28 cellular contexts compared by ENCODE assay signal in genomic region chr5:20050262-20050661, GRCh38.
"Had no signal": no experiment of that assay in that cellular context is flagged by ENCODE, and none has a peak within 500 bp of the region (broad histone marks: within the 10 kb centered on the region; RNA-seq: fewer than 3 reads in every experiment).

No MANE protein-coding gene starts in this region.

- FAIRE-seq: islet of Langerhans, kidney had no signal

- H3K27me3 ChIP-seq: left lung, neural progenitor cell, neutrophil, right atrium auricular region, right lobe of liver, tibial nerve, uterus had no signal

- H3K27ac ChIP-seq: left lung, neural progenitor cell, neutrophil, parathyroid adenoma, psoas muscle, right atrium auricular region, right lobe of liver, tibial nerve, uterus had no signal

- H3K4me3 ChIP-seq: left lung, lung, neural progenitor cell, psoas muscle, right atrium auricular region, right lobe of liver, smooth muscle cell, tibial nerve, uterus had no signal

- H3K9me3 ChIP-seq: neutrophil, psoas muscle, right atrium auricular region, right lobe of liver, tibial nerve, uterus had no signal

- DNase-seq: immature natural killer cell; kidney; left colon; left lung; mesendoderm; naive B cell; natural killer cell; nephron progenitor cell; occipital lobe; psoas muscle; right lobe of liver; stimulated activated CD4-positive, alpha-beta T cell treated with anti-CD3 and anti-CD28 coated beads, Interleukin-1b, Interleukin-23, amount 100 ng/mL, for 48 hours; stimulated activated CD4-positive, alpha-beta T cell treated with anti-CD3 and anti-CD28 coated beads, Interleukin-2, amount 100 ng/mL, for 48 hours; stimulated activated CD4-positive, alpha-beta T cell treated with anti-CD3 and anti-CD28 coated beads, Interleukin-4, amount 100 ng/mL, for 4 hours; stimulated activated CD8-positive, alpha-beta memory T cell treated with anti-CD3 and anti-CD28 coated beads, Interleukin-4, amount 100 ng/mL, for 48 hours; stimulated activated naive CD4-positive, alpha-beta T cell treated with Interleukin-2 at 50 U/mL for 16 hours; stimulated activated naive CD8-positive, alpha-beta T cell treated with anti-CD3 and anti-CD28 coated beads, Interleukin-15, amount 100 ng/mL, for 72 hours; substantia nigra; uterus had no signal

- H3K9ac ChIP-seq: neural progenitor cell, parathyroid adenoma had no signal

- ATAC-seq: left colon; left lung; natural killer cell; psoas muscle; right lobe of liver; stimulated activated memory B cell treated with anti-CD40 and anti-IgM and Interleukin-4, amounts not matched to agents 10 μg/mL and 1 μg/mL and 100 μg/mL, for 72 hours; stimulated activated naive CD8-positive, alpha-beta T cell treated with anti-CD3 and anti-CD28 coated beads, Interleukin-15, amount 100 ng/mL, for 72 hours had no signal

- H3K36me3 ChIP-seq: left lung, neural progenitor cell, neutrophil, right atrium auricular region, right lobe of liver, tibial nerve, uterus had no signal

- H3K4me1 ChIP-seq: left lung, neural progenitor cell, parathyroid adenoma, psoas muscle, right atrium auricular region, right lobe of liver, tibial nerve, uterus had no signal
